In the genomic region with DNA sequence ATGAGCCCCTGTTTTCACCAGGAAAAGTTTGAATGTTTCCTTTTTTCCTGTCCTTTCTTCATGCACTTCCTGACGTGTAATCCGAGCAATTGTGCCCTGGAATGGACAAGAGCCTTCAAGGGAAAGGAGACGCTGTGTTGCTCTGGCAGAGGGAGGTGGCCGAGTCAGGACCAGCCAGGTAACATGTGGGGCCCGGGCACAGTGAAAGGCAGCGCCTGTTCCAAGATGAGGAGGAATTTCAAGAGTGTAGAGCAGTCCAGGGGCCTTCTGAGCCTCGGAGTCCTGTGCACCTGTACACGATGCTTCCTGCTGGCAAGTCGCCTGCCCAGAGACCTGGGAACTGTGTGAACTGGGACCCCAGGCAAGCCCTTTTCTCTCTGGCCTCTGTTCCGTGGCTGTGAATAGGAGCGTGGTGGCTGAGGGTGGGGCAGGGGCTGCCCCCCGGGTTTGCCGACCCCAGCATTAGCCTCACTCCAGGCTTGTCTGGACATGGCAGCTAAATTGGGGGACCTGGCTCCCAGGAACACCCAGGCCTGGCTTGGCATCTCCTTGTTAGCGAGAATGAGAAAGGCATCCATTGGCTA, we compare ENCODE assay signal across 16 cellular contexts.
DNase-seq lines count a peak whose midpoint lies in the region; ATAC-seq and TF ChIP-seq lines count a peak whose summit lies in the region.
"Had no signal": no experiment of that assay in that cellular context is flagged by ENCODE, and none has a peak within 500 bp of the region (broad histone marks: within the 10 kb centered on the region; RNA-seq: fewer than 3 reads in every experiment).

No MANE protein-coding gene starts in this region.

- H3K4me3 ChIP-seq in spleen = no peak overlapping the region
- H3K4me3 ChIP-seq: GM12878 had no signal

- no peaks in the 10 kb centered on the region for H3K36me3 ChIP-seq in spleen

- no peaks in the 10 kb centered on the region for H3K27me3 Mint-ChIP-seq in activated T-cell treated with anti-CD3 and anti-CD28 coated beads, Interleukin-2, amount 50 U/mL, for 24 hours
- peaks cover under 1% of the 10 kb centered on the region for H3K27me3 Mint-ChIP-seq in activated T-cell treated with anti-CD3 and anti-CD28 coated beads, Interleukin-2, amount 50 U/mL, for 4 hours (ENCODE audit: low read depth)
- H3K27me3 Mint-ChIP-seq in chondrocyte (ENCODE audit: low read depth) = peaks cover 5% of the 10 kb centered on the region

- no peaks in the 10 kb centered on the region for H3K27me3 ChIP-seq in spleen (replicated peaks in 1 of 7)

- peaks cover 0 to 6% (median 0%) of the 10 kb centered on the region in 6 donors for H3K4me1 ChIP-seq in spleen

- WGBS in spleen, 5 donors = 82 to 89% (median 87%) methylated on average over 14 of the region's 14 CpGs

- H3K4me1 Mint-ChIP-seq in activated T-cell treated with anti-CD3 and anti-CD28 coated beads, Interleukin-2, amount 50 U/mL, for 24 hours (ENCODE audit: low read depth) = no peaks in the 10 kb centered on the region
- no peaks in the 10 kb centered on the region for H3K4me1 Mint-ChIP-seq in activated T-cell treated with anti-CD3 and anti-CD28 coated beads, Interleukin-2, amount 50 U/mL, for 4 hours (ENCODE audit: low read depth)
- H3K4me1 Mint-ChIP-seq in chondrocyte (ENCODE audit: low read depth) = no peaks in the 10 kb centered on the region

- TF ChIP-seq CTCF in chondrocyte (IDR thresholded peaks at IDR 0.05) (no peak), spleen (IDR thresholded peaks at IDR 0.05 in 8 of 11, conservative IDR thresholded peaks at IDR 0.05 in 3 of 11) (no peak)

- no peak overlapping the region for H3K27ac ChIP-seq in spleen

- ATAC-seq in activated T-cell treated with anti-CD3 and anti-CD28 coated beads, Interleukin-2, amount 50 U/mL, for 4 hours = no peak
- no peak for ATAC-seq in left lobe of liver

- peak; percentile 15 for DNase-seq in activated T-cell treated with anti-CD3 and anti-CD28 coated beads, Interleukin-2, amount 50 U/mL, for 24 hours
- no peak for DNase-seq in activated T-cell treated with anti-CD3 and anti-CD28 coated beads, Interleukin-2, amount 50 U/mL, for 4 hours
- peak; percentile 66 for DNase-seq in chondrocyte (ENCODE audit: low spot score)
- DNase-seq in left lobe of liver (ENCODE audit: low spot score) = peak; percentile 29
- peak; percentile 37 for DNase-seq in spleen
- no peak for DNase-seq in SIG-M5 treated with dmso at 0.1 percent for 504 hours (lab: John Stamatoyannopoulos, UW; ENCODE audit: unreplicated experiment)
- no peak for DNase-seq in KG1 (lab: John Stamatoyannopoulos, UW)
- DNase-seq in GOT3 (lab: John Stamatoyannopoulos, UW) = no peak
- DNase-seq: C1 segment of cervical spinal cord, GDM1, KBM-7, NCI-H1417 treated with DMSO at 0.1 percent for 48 hours, NCI-H2029 treated with DMSO at 0.1 percent for 48 hours, NCI-H748 treated with DMSO at 0.1 percent for 48 hours, OCI-M1 had no signal

- no peaks in the 10 kb centered on the region for H3K36me3 Mint-ChIP-seq in activated T-cell treated with anti-CD3 and anti-CD28 coated beads, Interleukin-2, amount 50 U/mL, for 24 hours (ENCODE audit: low read depth)
- H3K36me3 Mint-ChIP-seq in activated T-cell treated with anti-CD3 and anti-CD28 coated beads, Interleukin-2, amount 50 U/mL, for 4 hours (ENCODE audit: insufficient read depth) = no peaks in the 10 kb centered on the region
- H3K36me3 Mint-ChIP-seq in chondrocyte (ENCODE audit: low read depth) = no peaks in the 10 kb centered on the region

- peaks cover 20% of the 10 kb centered on the region for H3K9me3 Mint-ChIP-seq in activated T-cell treated with anti-CD3 and anti-CD28 coated beads, Interleukin-2, amount 50 U/mL, for 24 hours
- H3K9me3 Mint-ChIP-seq in activated T-cell treated with anti-CD3 and anti-CD28 coated beads, Interleukin-2, amount 50 U/mL, for 4 hours = peaks cover 29% of the 10 kb centered on the region
- peaks cover 25% of the 10 kb centered on the region for H3K9me3 Mint-ChIP-seq in chondrocyte (ENCODE audit: low read depth)

- H3K4me3 Mint-ChIP-seq in activated T-cell treated with anti-CD3 and anti-CD28 coated beads, Interleukin-2, amount 50 U/mL, for 24 hours = no peak overlapping the region
- H3K4me3 Mint-ChIP-seq in activated T-cell treated with anti-CD3 and anti-CD28 coated beads, Interleukin-2, amount 50 U/mL, for 4 hours = no peak overlapping the region
- H3K4me3 Mint-ChIP-seq in chondrocyte (ENCODE audit: unreplicated experiment) = no peak overlapping the region

- TF ChIP-seq POLR2A in spleen (IDR thresholded peaks at IDR 0.05) = no peak

- H3K27ac Mint-ChIP-seq in activated T-cell treated with anti-CD3 and anti-CD28 coated beads, Interleukin-2, amount 50 U/mL, for 24 hours = no peak overlapping the region
- no peak overlapping the region for H3K27ac Mint-ChIP-seq in chondrocyte (ENCODE audit: unreplicated experiment)

- H3K9me3 ChIP-seq in spleen = peaks cover 4 to 29% (median 22%) of the 10 kb centered on the region in 8 donors

- intact Hi-C loops in spleen (cut with DNase I; ENCODE audit: low total_unique reads) = no loop called here

Comparison
In these comparisons a context has a peak if more than half of its experiments do, and no peak if none do; other contexts are left out.
1. DNase-seq: peak in activated T-cell treated with anti-CD3 and anti-CD28 coated beads, Interleukin-2, amount 50 U/mL, for 24 hours (single experiment), chondrocyte (single experiment), left lobe of liver (single experiment) and spleen (single experiment); none in activated T-cell treated with anti-CD3 and anti-CD28 coated beads, Interleukin-2, amount 50 U/mL, for 4 hours (single experiment), SIG-M5 treated with dmso at 0.1 percent for 504 hours (single experiment), KG1 (single experiment) and GOT3 (single experiment).